ENCODE assay signal across 12 cellular contexts in the genomic region with DNA sequence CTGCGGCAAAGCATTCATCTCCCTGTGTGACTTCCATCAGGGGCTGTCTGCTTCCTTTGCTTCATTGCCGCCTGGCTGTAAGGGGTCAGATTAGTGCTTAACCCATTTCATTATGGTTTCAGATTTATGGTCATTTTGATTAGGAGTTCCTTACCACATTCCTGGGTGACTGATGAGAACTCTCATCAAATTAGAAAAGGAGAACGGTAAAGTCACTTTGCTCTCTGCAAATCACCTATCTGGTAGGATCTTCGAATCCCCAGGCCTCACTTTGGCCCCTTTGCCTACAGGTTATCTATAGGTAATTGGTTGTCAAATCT. TPM values are rescaled to one million over a fixed set of nuclear protein-coding genes. Genes with fewer than 3 reads are reported as not detected.
DNase-seq lines count a peak whose midpoint lies in the region; ATAC-seq and TF ChIP-seq lines count a peak whose summit lies in the region.
"Had no signal": no experiment of that assay in that cellular context is flagged by ENCODE, and none has a peak within 500 bp of the region (broad histone marks: within the 10 kb centered on the region; RNA-seq: fewer than 3 reads in every experiment).

No MANE protein-coding gene starts in this region.

- H3K36me3 ChIP-seq in BLaER1 treated with 17β-estradiol and CSF1 and Interleukin-3, amounts not matched to agents 10 nM and 100 nM = peaks cover 0 to 15% (median 4%) of the 10 kb centered on the region in 11 experiments; a peak in 6 of 22 replicates
- no peaks in the 10 kb centered on the region for H3K36me3 ChIP-seq in HUES48 (ENCODE audit: control insufficient read depth, insufficient read depth, low read length)
- H3K36me3 ChIP-seq in naive thymus-derived CD4-positive, alpha-beta T cell (ENCODE audit: control insufficient read depth in 2 of 3, insufficient read depth in 3 of 3, low read length in 3 of 3) = no peaks in the 10 kb centered on the region
- H3K36me3 ChIP-seq: tibial artery had no signal

- peaks cover 0 to 28% (median 0%) of the 10 kb centered on the region in 5 donors for H3K36me3 Mint-ChIP-seq in naive thymus-derived CD4-positive, alpha-beta T cell
- H3K36me3 Mint-ChIP-seq in progenitor cell of endocrine pancreas (ENCODE audit: insufficient read depth) = no peaks in the 10 kb centered on the region

- POLR2A ChIA-PET in naive thymus-derived CD4-positive, alpha-beta T cell (lab: Charles Lee) = interaction anchor here (6.3 to 7.7 kb wide), 2 partner anchors 14 to 16 kb away, joined by 51 to 254 read pairs; partner anchors contain the start of gene RCSD1

- peak overlapping the region; percentile 63 to 100 (median 98) for H3K27ac ChIP-seq in BLaER1 treated with 17β-estradiol and CSF1 and Interleukin-3, amounts not matched to agents 10 nM and 100 nM
- H3K27ac ChIP-seq in HUES48 (ENCODE audit: low read depth, low read length) (peak overlapping the region; percentile 50), angular gyrus (ENCODE audit: low read depth, low read length) (peak overlapping the region; percentile 64)
- H3K27ac ChIP-seq in naive thymus-derived CD4-positive, alpha-beta T cell (ENCODE audit: low read depth, low read length) = peak overlapping the region; percentile 66
- H3K27ac ChIP-seq: tibial artery had no signal

- H3K4me1 Mint-ChIP-seq in naive thymus-derived CD4-positive, alpha-beta T cell = peaks cover 52 to 83% (median 69%) of the 10 kb centered on the region in 7 donors
- no peaks in the 10 kb centered on the region for H3K4me1 Mint-ChIP-seq in progenitor cell of endocrine pancreas (ENCODE audit: low read depth)

- TF ChIP-seq CTCF in progenitor cell of endocrine pancreas (IDR thresholded peaks at IDR 0.05; ENCODE audit: unreplicated experiment) = no peak

- no peak for DNase-seq in naive thymus-derived CD4-positive, alpha-beta T cell
- DNase-seq in progenitor cell of endocrine pancreas (ENCODE audit: low spot score, unreplicated experiment) = no peak
- no peak for DNase-seq in stimulated activated CD4-positive, alpha-beta T cell treated with anti-CD3 and anti-CD28 coated beads, Interleukin-15, amount 100 ng/mL, for 24 hours
- DNase-seq in stimulated activated naive CD4-positive, alpha-beta T cell treated with Interleukin-2 at 50 U/mL for 16 hours (lab: John Stamatoyannopoulos, UW) = no peak
- no peak for DNase-seq in NCI-H748 (lab: John Stamatoyannopoulos, UW; ENCODE audit: unreplicated experiment)
- DNase-seq: SIG-M5; stimulated activated CD4-positive, alpha-beta T cell treated with anti-CD3 and anti-CD28 coated beads, Interleukin-4, amount 100 ng/mL, for 1 hour had no signal

- H3K27me3 Mint-ChIP-seq in naive thymus-derived CD4-positive, alpha-beta T cell = no peaks in the 10 kb centered on the region
- H3K27me3 Mint-ChIP-seq in progenitor cell of endocrine pancreas = peaks cover 21% of the 10 kb centered on the region

- H3K9ac ChIP-seq in BLaER1 treated with 17β-estradiol and CSF1 and Interleukin-3, amounts not matched to agents 10 nM and 100 nM = peak overlapping the region; percentile 59 to 96 (median 87); a peak in 21 of 22 replicates
- H3K9ac ChIP-seq in HUES48 (ENCODE audit: low read depth, low read length) = no peak overlapping the region

- peak overlapping the region; percentile 26 to 96 (median 76) for H3K4me3 Mint-ChIP-seq in naive thymus-derived CD4-positive, alpha-beta T cell
- H3K4me3 Mint-ChIP-seq in progenitor cell of endocrine pancreas (ENCODE audit: low read depth) = no peak overlapping the region

- CTCF ChIA-PET in naive thymus-derived CD4-positive, alpha-beta T cell (lab: Charles Lee) = interaction anchor here (0.8 to 6.3 kb wide), 6 partner anchors 9 to 70 kb away, joined by 3 to 47 read pairs (median 9); no protein-coding TSS in a partner anchor

- H3K9me3 Mint-ChIP-seq in naive thymus-derived CD4-positive, alpha-beta T cell = peaks cover 0 to 7% (median 0%) of the 10 kb centered on the region in 11 donors
- peaks cover 11% of the 10 kb centered on the region for H3K9me3 Mint-ChIP-seq in progenitor cell of endocrine pancreas (ENCODE audit: low read depth)

- no peaks in the 10 kb centered on the region for H4K20me1 ChIP-seq in BLaER1 treated with 17β-estradiol and CSF1 and Interleukin-3, amounts not matched to agents 10 nM and 100 nM

- peak overlapping the region; percentile 73 to 90 (median 80) for H3K4me2 ChIP-seq in BLaER1 treated with 17β-estradiol and CSF1 and Interleukin-3, amounts not matched to agents 10 nM and 100 nM

- no peaks in the 10 kb centered on the region for H3K27me3 ChIP-seq in BLaER1 treated with 17β-estradiol and CSF1 and Interleukin-3, amounts not matched to agents 10 nM and 100 nM
- H3K27me3 ChIP-seq in HUES48 (ENCODE audit: control insufficient read depth, insufficient read depth, low read length) = no peaks in the 10 kb centered on the region
- no peaks in the 10 kb centered on the region for H3K27me3 ChIP-seq in naive thymus-derived CD4-positive, alpha-beta T cell (ENCODE audit: control insufficient read depth in 2 of 2, insufficient read depth in 2 of 2, low read length in 2 of 2)
- H3K27me3 ChIP-seq: tibial artery had no signal

- ATAC-seq in naive thymus-derived CD4-positive, alpha-beta T cell = no peak

- intact Hi-C loops in naive thymus-derived CD4-positive, alpha-beta T cell (cut with micrococcal nuclease) = loop anchor here (1.0 to 2.0 kb wide), 5 partner anchors 10 to 19 kb away; no protein-coding TSS in a partner anchor

- peak overlapping the region in 5 of 10 experiments; percentile 15 to 42 (median 26); a peak in 8 of 20 replicates for H3K4me3 ChIP-seq in BLaER1 treated with 17β-estradiol and CSF1 and Interleukin-3, amounts not matched to agents 10 nM and 100 nM
- no peak overlapping the region for H3K4me3 ChIP-seq in HUES48 (ENCODE audit: low read depth, low read length)
- H3K4me3 ChIP-seq in naive thymus-derived CD4-positive, alpha-beta T cell (ENCODE audit: low read length) = no peak overlapping the region
- H3K4me3 ChIP-seq: tibial artery had no signal

- peaks cover 71 to 93% (median 82%) of the 10 kb centered on the region in 10 experiments for H3K4me1 ChIP-seq in BLaER1 treated with 17β-estradiol and CSF1 and Interleukin-3, amounts not matched to agents 10 nM and 100 nM
- H3K4me1 ChIP-seq in HUES48 (ENCODE audit: control insufficient read depth, insufficient read depth, low read length) = peaks cover 14% of the 10 kb centered on the region
- H3K4me1 ChIP-seq in naive thymus-derived CD4-positive, alpha-beta T cell (ENCODE audit: control insufficient read depth in 2 of 2, insufficient read depth in 2 of 2, low read length in 2 of 2) = peaks cover 16 to 39% of the 10 kb centered on the region in 2 donors

- peak overlapping the region; percentile 83 to 96 (median 90) for H3K27ac Mint-ChIP-seq in naive thymus-derived CD4-positive, alpha-beta T cell
- H3K27ac Mint-ChIP-seq in progenitor cell of endocrine pancreas = no peak overlapping the region

- peaks cover 16 to 29% (median 25%) of the 10 kb centered on the region in 11 experiments for H3K9me3 ChIP-seq in BLaER1 treated with 17β-estradiol and CSF1 and Interleukin-3, amounts not matched to agents 10 nM and 100 nM (replicated peaks in 1 of 11)
- H3K9me3 ChIP-seq in HUES48 (ENCODE audit: control insufficient read depth, insufficient read depth, low read length) = 0 out of 2 replicates have a peak, but pooled peaks cover 2% of the 10 kb centered on the region
- H3K9me3 ChIP-seq in naive thymus-derived CD4-positive, alpha-beta T cell (ENCODE audit: control insufficient read depth in 2 of 3, low read length in 3 of 3) = no peaks in the 10 kb centered on the region
- H3K9me3 ChIP-seq: tibial artery had no signal

RNA-seq across cellular contexts. Expression of gene RCSD1, which starts 12.1 kb away (rescaled TPM):
- 100 to 1,000 TPM in 4 of 5 experiments, 10 to 100 TPM in 1; 75.0 to 153 (median 140) TPM for total RNA-seq in naive thymus-derived CD4-positive, alpha-beta T cell
- 100 to 1,000 TPM in 1 of 2 donors, 10 to 100 TPM in 1; 94.7 to 135 TPM for polyA plus RNA-seq in naive thymus-derived CD4-positive, alpha-beta T cell
- 0.22 and 0.38 TPM in 2 replicates for total RNA-seq in progenitor cell of endocrine pancreas
- polyA plus RNA-seq: neural cell had no signal

Comparison
In these comparisons a context has a peak if more than half of its experiments do, and no peak if none do; other contexts are left out.
1. RNA of gene RCSD1, which starts 12.1 kb away (total RNA-seq): 75.0 to 153 TPM in naive thymus-derived CD4-positive, alpha-beta T cell; 0.22 to 0.38 TPM in progenitor cell of endocrine pancreas; every median in the first group is over 10 times any median in the second.
2. Peak in every context shown above with its lines, with median percentiles within 50 percentile points of each other: H3K27ac ChIP-seq.